Comparison of ENCODE assay signal across 8 cellular contexts in the genomic region with DNA sequence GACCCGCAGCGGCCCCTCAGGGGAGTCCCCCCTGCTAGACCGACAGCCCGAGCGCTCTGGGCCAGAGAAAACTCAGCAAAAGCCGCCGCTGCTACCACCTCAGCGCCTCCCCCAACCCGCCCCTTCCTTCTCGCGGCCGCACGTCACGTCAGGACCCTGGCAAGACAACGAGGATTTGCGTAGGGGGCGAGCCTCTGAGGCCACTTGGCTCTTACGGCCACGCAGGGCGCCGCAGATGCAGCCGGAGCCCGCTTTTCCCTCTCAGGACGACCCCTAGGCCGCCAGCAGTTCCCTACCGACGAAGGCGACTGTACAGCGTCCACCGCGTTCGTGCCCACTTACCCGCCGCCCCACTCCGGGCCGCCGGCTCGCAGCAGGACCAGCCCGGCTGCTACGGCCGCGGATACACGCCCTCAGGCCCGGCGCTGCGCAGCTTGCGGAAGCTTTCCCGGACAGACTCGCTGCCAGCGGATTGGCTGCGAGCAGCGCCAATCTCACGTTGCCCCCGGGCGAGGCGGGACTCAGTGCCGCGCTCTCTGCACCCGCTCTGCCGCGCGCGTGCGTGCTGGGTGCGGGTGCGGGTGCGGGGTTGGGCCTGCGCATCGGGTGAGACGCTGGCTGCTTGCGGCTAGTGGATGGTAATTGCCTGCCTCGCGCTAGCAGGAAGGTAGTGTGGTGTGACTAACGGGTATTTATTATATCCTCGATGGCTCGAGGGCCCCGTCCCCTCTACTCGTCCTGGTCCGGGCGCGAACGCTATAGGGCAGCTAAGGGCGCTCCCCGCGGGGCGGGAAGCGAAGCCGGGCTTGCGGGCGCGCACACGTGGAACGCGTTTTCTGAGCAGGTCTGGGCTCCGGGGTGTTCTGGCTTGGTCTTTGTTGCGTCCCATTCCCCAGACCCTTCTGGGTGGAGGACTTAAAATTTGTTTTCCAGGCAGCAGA.
DNase-seq lines count a peak whose midpoint lies in the region; ATAC-seq and TF ChIP-seq lines count a peak whose summit lies in the region.

A gene with protein sequence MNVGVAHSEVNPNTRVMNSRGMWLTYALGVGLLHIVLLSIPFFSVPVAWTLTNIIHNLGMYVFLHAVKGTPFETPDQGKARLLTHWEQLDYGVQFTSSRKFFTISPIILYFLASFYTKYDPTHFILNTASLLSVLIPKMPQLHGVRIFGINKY (minus strand): TSS at position 413 of the 941 bp plus-strand sequence. CDS start 1,744 bp downstream, outside the sequence.
A gene (plus strand): TSS at position 524 of the 941 bp plus-strand sequence. CDS start 7,360 bp downstream, outside the sequence.

- no peaks in the 10 kb centered on the region for H3K27me3 ChIP-seq in BLaER1

- H3K4me1 ChIP-seq in BLaER1: peaks cover 34% of the 10 kb centered on the region

- H3K9ac ChIP-seq in BLaER1: peak within 1 kb of the TSS; percentile 89

- peaks cover 50% of the 10 kb centered on the region for H3K36me3 ChIP-seq in BLaER1

- ATAC-seq in GM19324 (IDR thresholded peaks at IDR 0.05; ENCODE audit: low FRiP score, unreplicated experiment) (peak; percentile 97), HG03460 (IDR thresholded peaks at IDR 0.05; ENCODE audit: unreplicated experiment) (peak; percentile 92)

- DNase-seq in NCI-H524 treated with DMSO at 0.1 percent for 48 hours (lab: John Stamatoyannopoulos, UW) (peak; percentile 71), choroid plexus epithelial cell (ENCODE audit: low read depth) (peak; percentile 98), kidney glomerular epithelial cell (lab: John Stamatoyannopoulos, UW) (peak; percentile 89)
- DNase-seq in activated CD4-positive, alpha-beta T cell treated with anti-CD3 and anti-CD28 coated beads for 4 hours: peak; percentile 90 to 92
- DNase-seq in stimulated activated CD4-positive, alpha-beta T cell treated with anti-CD3 and anti-CD28 coated beads, Interleukin-15, amount 100 ng/mL, for 48 hours (ENCODE audit: low read depth in 2 of 2): peak; percentile 86 to 92

- H4K20me1 ChIP-seq in BLaER1: peaks cover 10% of the 10 kb centered on the region; the same call in 1 of the 2 replicates

- peak within 1 kb of the TSS; percentile 92 for H3K27ac ChIP-seq in BLaER1

- peak within 1 kb of the TSS; percentile 87 for H3K4me3 ChIP-seq in BLaER1
- peak within 1 kb of the TSS; percentile 87 for H3K4me3 ChIP-seq in choroid plexus epithelial cell (ENCODE audit: low read depth, low read length)

- no peaks in the 10 kb centered on the region for H3K9me3 ChIP-seq in BLaER1

- TF ChIP-seq CTCF in choroid plexus epithelial cell (conservative IDR thresholded peaks at IDR 0.05; ENCODE audit: low read depth, low read length): no peak

- peak within 1 kb of the TSS; percentile 93 for H3K4me2 ChIP-seq in BLaER1

Comparison
In these comparisons a context has a peak if more than half of its experiments do, and no peak if none do; other contexts are left out.
1. Peak in every context shown above with its lines: DNase-seq, ATAC-seq, H3K4me3 ChIP-seq and H3K27ac ChIP-seq.